In genomic region chr5:174563899-174564298, GRCh38 we compare ENCODE assay signal across 31 cellular contexts.
DNase-seq lines count a peak whose midpoint lies in the region; ATAC-seq and TF ChIP-seq lines count a peak whose summit lies in the region.
"Had no signal": no experiment of that assay in that cellular context is flagged by ENCODE, and none has a peak within 500 bp of the region (broad histone marks: within the 10 kb centered on the region; RNA-seq: fewer than 3 reads in every experiment).

No MANE protein-coding gene starts in this region.

- DNase-seq in NCI-H510A treated with DMSO at 0.1 percent for 48 hours (lab: John Stamatoyannopoulos, UW), result peak; percentile 35
- DNase-seq in NCI-H510A (lab: John Stamatoyannopoulos, UW), result no peak
- peak; percentile 71 for DNase-seq in SK-N-SH
- no peak for DNase-seq in mesothelial cell of epicardium (ENCODE audit: low spot score in 2 of 2, unreplicated experiment in 2 of 2)
- DNase-seq in stomach, result peak; percentile 42
- DNase-seq in epidermal melanocyte (ENCODE audit: insufficient read length, low spot score), result no peak
- no peak for DNase-seq in NCI-H226
- DNase-seq: 8988T; activated CD4-positive, alpha-beta T cell treated with anti-CD3 and anti-CD28 coated beads, Interleukin-2, amount 50 U/mL, for 48 hours; activated CD8-positive, alpha-beta memory T cell treated with anti-CD3 and anti-CD28 coated beads, Interleukin-2, amount 50 U/mL, for 48 hours; AML-193; caudate nucleus; CD8-positive, alpha-beta memory T cell; dermis blood vessel endothelial cell; glutamatergic neuron; kidney glomerular epithelial cell; naive thymus-derived CD4-positive, alpha-beta T cell; NCI-H1105 treated with DMSO at 0.1 percent for 48 hours; NCI-H2029 treated with DMSO at 0.1 percent for 48 hours; NCI-H446; OCI-M1; stimulated activated CD4-positive, alpha-beta T cell treated with anti-CD3 and anti-CD28 coated beads, Interleukin-4, amount 100 ng/mL, for 4 hours; stimulated activated naive CD4-positive, alpha-beta T cell treated with Interleukin-2 at 50 U/mL for 16 hours; T-cell; thyroid gland had no signal

- no peak overlapping the region for H3K4me3 ChIP-seq in SK-N-SH (ENCODE audit: low read depth in 2 of 2, low read length in 1 of 2)
- H3K4me3 ChIP-seq in stomach, result no peak overlapping the region
- H3K4me3 ChIP-seq: thyroid gland had no signal

- H3K36me3 ChIP-seq in SK-N-SH (replicated peaks in 1 of 2; ENCODE audit: control insufficient read depth in 1 of 2, insufficient read depth in 2 of 2, low read length in 1 of 2), result no peaks in the 10 kb centered on the region
- H3K36me3 ChIP-seq in stomach, result no peaks in the 10 kb centered on the region
- H3K36me3 ChIP-seq: thyroid gland had no signal

- no peaks in the 10 kb centered on the region for H3K27me3 ChIP-seq in SK-N-SH (ENCODE audit: insufficient read depth)
- peaks cover 0 to 21% (median 0%) of the 10 kb centered on the region in 3 donors for H3K27me3 ChIP-seq in stomach
- H3K27me3 ChIP-seq: thyroid gland had no signal

- no peak for TF ChIP-seq EP300 in SK-N-SH (IDR thresholded peaks at IDR 0.05; ENCODE audit: borderline replicate concordance in 1 of 2, low read depth in 1 of 2, low read length in 1 of 2)
- TF ChIP-seq EP300 in stomach (IDR thresholded peaks at IDR 0.05), result no peak

- ATAC-seq in HG03135 (IDR thresholded peaks at IDR 0.05; ENCODE audit: unreplicated experiment), result no peak
- ATAC-seq: activated T-helper 17 cell treated with anti-CD3 and anti-CD28 coated beads, Interleukin-2, amount 50 U/mL, for 72 hours; naive thymus-derived CD4-positive, alpha-beta T cell; Right ventricle myocardium inferior; T-cell had no signal

- POLR2A ChIA-PET in SK-N-SH (lab: Yijun Ruan, JAX), result interaction anchor here (0.9 kb wide), 1 partner anchor 10 kb away, joined by 3 read pairs; no protein-coding TSS in a partner anchor

- H3K27me3 Mint-ChIP-seq in mesothelial cell of epicardium (ENCODE audit: low read depth), result no peaks in the 10 kb centered on the region
- H3K27me3 Mint-ChIP-seq: CD8-positive, alpha-beta memory T cell had no signal

- peak overlapping the region; percentile 3 for H3K27ac Mint-ChIP-seq in mesothelial cell of epicardium
- H3K27ac Mint-ChIP-seq: activated naive CD4-positive, alpha-beta T cell treated with anti-CD3 and anti-CD28 coated beads, Interleukin-2, amount 50 U/mL, for 24 hours; activated T-helper 17 cell treated with anti-CD3 and anti-CD28 coated beads, Interleukin-2, amount 50 U/mL, for 72 hours; CD8-positive, alpha-beta memory T cell; memory B cell; naive thymus-derived CD4-positive, alpha-beta T cell; T-cell had no signal

- H3K4me3 Mint-ChIP-seq in mesothelial cell of epicardium, result no peak overlapping the region
- H3K4me3 Mint-ChIP-seq: activated naive CD4-positive, alpha-beta T cell treated with anti-CD3 and anti-CD28 coated beads, Interleukin-2, amount 50 U/mL, for 24 hours; activated T-helper 17 cell treated with anti-CD3 and anti-CD28 coated beads, Interleukin-2, amount 50 U/mL, for 72 hours; CD8-positive, alpha-beta memory T cell; memory B cell; naive thymus-derived CD4-positive, alpha-beta T cell; T-cell had no signal

- TF ChIP-seq CTCF in SK-N-SH (IDR thresholded peaks at IDR 0.05) (no peak), mesothelial cell of epicardium (IDR thresholded peaks at IDR 0.05; ENCODE audit: unreplicated experiment) (no peak), stomach (IDR thresholded peaks at IDR 0.05) (no peak)

- H3K9ac ChIP-seq in SK-N-SH, result no peak overlapping the region

- intact Hi-C loops in stomach (cut with DNase I; ENCODE audit: low total_unique reads), result no loop called here

- WGBS in SK-N-SH (ENCODE audit: low lambda C conversion rate), result 24% methylated on average over 9 of the region's 9 CpGs
- WGBS in stomach, 5 donors, result 45 to 61% (median 55%) methylated on average over 9 of the region's 9 CpGs

- 0 out of 2 replicates have a peak overlapping the region, but pooled peaks have one; percentile 57 for H2AFZ ChIP-seq in SK-N-SH (ENCODE audit: low read depth)

- peaks cover 0 to 8% of the 10 kb centered on the region in 2 experiments; a peak in 1 of 4 replicates for H3K4me1 ChIP-seq in SK-N-SH (ENCODE audit: control insufficient read depth in 1 of 2, insufficient read depth in 2 of 2, low read depth in 1 of 2, low read length in 1 of 2)
- no peaks in the 10 kb centered on the region for H3K4me1 ChIP-seq in stomach
- H3K4me1 ChIP-seq: thyroid gland had no signal

- no peaks in the 10 kb centered on the region for H3K9me2 ChIP-seq in SK-N-SH

- no peaks in the 10 kb centered on the region for H3K79me2 ChIP-seq in SK-N-SH (ENCODE audit: insufficient read depth)

- TF ChIP-seq RAD21 in SK-N-SH (IDR thresholded peaks at IDR 0.05; ENCODE audit: low read length), result peak; percentile 9; the same call in 1 of the 2 replicates

- no peaks in the 10 kb centered on the region for H3K9me3 Mint-ChIP-seq in mesothelial cell of epicardium
- H3K9me3 Mint-ChIP-seq: activated naive CD4-positive, alpha-beta T cell treated with anti-CD3 and anti-CD28 coated beads, Interleukin-2, amount 50 U/mL, for 24 hours; activated T-helper 17 cell treated with anti-CD3 and anti-CD28 coated beads, Interleukin-2, amount 50 U/mL, for 72 hours had no signal

- H3K36me3 Mint-ChIP-seq in mesothelial cell of epicardium, result no peaks in the 10 kb centered on the region
- H3K36me3 Mint-ChIP-seq: activated naive CD4-positive, alpha-beta T cell treated with anti-CD3 and anti-CD28 coated beads, Interleukin-2, amount 50 U/mL, for 24 hours; CD8-positive, alpha-beta memory T cell; memory B cell; naive thymus-derived CD4-positive, alpha-beta T cell; T-cell had no signal

- H3K9me3 ChIP-seq in SK-N-SH (no peaks in the 10 kb centered on the region), stomach (no peaks in the 10 kb centered on the region)
- H3K9me3 ChIP-seq: thyroid gland had no signal

- no peaks in the 10 kb centered on the region for H3F3A ChIP-seq in SK-N-SH (replicated peaks; ENCODE audit: insufficient read depth)

- CTCF ChIA-PET in SK-N-SH (lab: Yijun Ruan, JAX), result interaction anchor here (0.6 to 1.9 kb wide), 3 partner anchors 10 to 791 kb away, joined by 3 to 6 read pairs (median 3); no protein-coding TSS in a partner anchor

- H4K20me1 ChIP-seq in SK-N-SH (ENCODE audit: insufficient read depth), result no peaks in the 10 kb centered on the region

- H3K27ac ChIP-seq in SK-N-SH (ENCODE audit: low read depth in 2 of 2, low read length in 1 of 2), result peak overlapping the region in 1 of 2 experiments; percentile 53; a peak in 2 of 4 replicates
- no peak overlapping the region for H3K27ac ChIP-seq in stomach
- H3K27ac ChIP-seq: HL-60, thyroid gland had no signal

- no peak overlapping the region for H3K4me2 ChIP-seq in SK-N-SH

- TF ChIP-seq POLR2A in stomach (IDR thresholded peaks at IDR 0.05), result no peak

- H3K4me1 Mint-ChIP-seq in mesothelial cell of epicardium, result peaks cover 9% of the 10 kb centered on the region
- H3K4me1 Mint-ChIP-seq: activated naive CD4-positive, alpha-beta T cell treated with anti-CD3 and anti-CD28 coated beads, Interleukin-2, amount 50 U/mL, for 24 hours; activated T-helper 17 cell treated with anti-CD3 and anti-CD28 coated beads, Interleukin-2, amount 50 U/mL, for 72 hours; CD8-positive, alpha-beta memory T cell; memory B cell; naive thymus-derived CD4-positive, alpha-beta T cell; T-cell had no signal

TF ChIP-seq in SK-N-SH, 30 proteins besides CTCF, POLR2A, EP300 and RAD21:
- TF ChIP-seq TCF12 (IDR thresholded peaks at IDR 0.05) (0 out of 2 replicates have a peak, but pooled peaks have one; percentile 8), GABPA (IDR thresholded peaks at IDR 0.05; ENCODE audit: low read depth) (peak; percentile 20; the same call in 1 of the 2 replicates), RCOR1 (IDR thresholded peaks at IDR 0.05; ENCODE audit: low read length) (0 out of 2 replicates have a peak, but pooled peaks have one; percentile 7), REST (IDR thresholded peaks at IDR 0.05; ENCODE audit: low read depth, low read length) (no peak), ELF1 (IDR thresholded peaks at IDR 0.05) (no peak)

Comparison
In these comparisons a context has a peak if more than half of its experiments do, and no peak if none do; other contexts are left out.
1. DNase-seq: peak in NCI-H510A treated with DMSO at 0.1 percent for 48 hours (single experiment), SK-N-SH (single experiment) and stomach (single experiment); none in NCI-H510A (single experiment), mesothelial cell of epicardium (0 of 2), epidermal melanocyte (single experiment) and NCI-H226 (single experiment).